ENCODE assay signal across 18 cellular contexts in genomic region chr7:63067897-63068585, GRCh38.
DNase-seq lines count a peak whose midpoint lies in the region; ATAC-seq and TF ChIP-seq lines count a peak whose summit lies in the region.
"Had no signal": no experiment of that assay in that cellular context is flagged by ENCODE, and none has a peak within 500 bp of the region (broad histone marks: within the 10 kb centered on the region; RNA-seq: fewer than 3 reads in every experiment).

No MANE protein-coding gene starts in this region.

- peak; percentile 57 for DNase-seq in D341Med (ENCODE audit: low spot score)
- peak; percentile 1 for DNase-seq in LNCaP clone FGC (ENCODE audit: low read depth)
- DNase-seq in SK-MEL-5 (ENCODE audit: low read depth, low spot score) = peak; percentile 50
- DNase-seq in left lung = no peak
- no peak for DNase-seq in SW480 (ENCODE audit: low spot score)
- no peak for DNase-seq in stimulated activated naive CD4-positive, alpha-beta T cell (lab: John Stamatoyannopoulos, UW)
- DNase-seq: amniotic stem cell; CD8-positive, alpha-beta memory T cell; central memory CD4-positive, alpha-beta T cell; HFFc6; Kasumi-1; NCI-H2029; NCI-H774; stimulated activated CD4-positive, alpha-beta T cell treated with anti-CD3 and anti-CD28 coated beads, Interleukin-1b, Interleukin-23, amount 100 ng/mL, for 48 hours; T-helper 17 cell had no signal

- TF ChIP-seq CTCF in LNCaP clone FGC (IDR thresholded peaks at IDR 0.05; ENCODE audit: control insufficient read depth, extremely low read depth, insufficient read depth) (no peak), left lung (IDR thresholded peaks at IDR 0.05) (no peak)

- no peak overlapping the region for H3K27ac ChIP-seq in left lung
- H3K27ac ChIP-seq: neutrophil had no signal

- intact Hi-C loops in left lung (cut with DNase I) = no loop called here

- no peaks in the 10 kb centered on the region for H3K27me3 ChIP-seq in left lung
- H3K27me3 ChIP-seq: neutrophil had no signal

- in situ Hi-C loops in SK-MEL-5 (cut with HindIII; ENCODE audit: low pct_unique_long_range_greater_than_20kb, low sequenced_read_pairs) = no loop called here

- no peak overlapping the region for H3K4me3 ChIP-seq in LNCaP clone FGC (ENCODE audit: low read depth, low read length)
- H3K4me3 ChIP-seq in left lung = no peak overlapping the region

- no peaks in the 10 kb centered on the region for H3K36me3 ChIP-seq in left lung
- H3K36me3 ChIP-seq: neutrophil had no signal

- H3K9me3 ChIP-seq in left lung = peaks cover 0 to 66% of the 10 kb centered on the region in 2 donors
- H3K9me3 ChIP-seq: neutrophil had no signal

- no peaks in the 10 kb centered on the region for H3K4me1 ChIP-seq in left lung

- ATAC-seq in left lung (peak; percentile 49), HG02981 (IDR thresholded peaks at IDR 0.05; ENCODE audit: unreplicated experiment) (no peak), HG02798 (IDR thresholded peaks at IDR 0.05; ENCODE audit: poor library complexity, unreplicated experiment) (no peak)
- ATAC-seq: T-helper 17 cell had no signal

Comparison
In these comparisons a context has a peak if more than half of its experiments do, and no peak if none do; other contexts are left out.
1. DNase-seq: peak in D341Med (single experiment), LNCaP clone FGC (single experiment) and SK-MEL-5 (single experiment); none in left lung (0 of 2), SW480 (single experiment) and stimulated activated naive CD4-positive, alpha-beta T cell (0 of 6).